Comparison of ENCODE assay signal across 11 cellular contexts in the genomic region with DNA sequence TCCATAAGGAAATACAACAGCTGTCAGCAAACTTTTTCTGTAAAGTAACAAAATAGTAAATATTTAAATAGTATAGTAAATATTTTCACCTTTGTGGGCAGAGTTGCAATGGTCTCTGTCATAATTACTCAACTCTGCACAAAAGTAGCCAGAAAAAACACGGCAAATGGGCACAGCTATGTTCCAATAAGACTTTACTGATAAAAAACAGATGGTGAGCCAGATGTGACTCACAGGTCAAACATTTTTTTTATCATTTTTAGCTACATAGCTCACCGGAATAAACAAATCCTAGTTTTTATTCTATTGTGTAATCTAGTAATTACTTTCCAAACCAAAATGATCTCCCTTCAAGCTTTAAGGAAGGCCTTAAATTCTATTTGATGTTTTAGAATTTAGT. TPM values are rescaled to one million over a fixed set of nuclear protein-coding genes. Genes with fewer than 3 reads are reported as not detected.
DNase-seq lines count a peak whose midpoint lies in the region; ATAC-seq, FAIRE-seq and TF ChIP-seq lines count a peak whose summit lies in the region.
"Had no signal": no experiment of that assay in that cellular context is flagged by ENCODE, and none has a peak within 500 bp of the region (broad histone marks: within the 10 kb centered on the region; RNA-seq: fewer than 3 reads in every experiment).

No MANE protein-coding gene starts in this region.

- H3K4me1 Mint-ChIP-seq in activated CD4-positive, alpha-beta T cell treated with anti-CD3 and anti-CD28 coated beads for 36 hours, result peaks cover 9% of the 10 kb centered on the region

- H3K4me3 ChIP-seq in K562, result no peak overlapping the region
- H3K4me3 ChIP-seq: vagina had no signal

- no peaks in the 10 kb centered on the region for H3K27me3 Mint-ChIP-seq in activated CD4-positive, alpha-beta T cell treated with anti-CD3 and anti-CD28 coated beads for 36 hours

- no peak overlapping the region for H3K4me2 ChIP-seq in K562 (ENCODE audit: insufficient read depth, low read length)

- no peak overlapping the region for H3K4me3 Mint-ChIP-seq in activated CD4-positive, alpha-beta T cell treated with anti-CD3 and anti-CD28 coated beads for 36 hours

- peaks cover 2% of the 10 kb centered on the region for H3K9me3 Mint-ChIP-seq in activated CD4-positive, alpha-beta T cell treated with anti-CD3 and anti-CD28 coated beads for 36 hours (ENCODE audit: low read depth)

- 52% methylated on average over 2 of the region's 2 CpGs for WGBS in K562 (ENCODE audit: insufficient coverage, low coverage, missing lambda C conversion rate)

- no peak for TF ChIP-seq CTCF in K562 (IDR thresholded peaks at IDR 0.05 in 2 of 3, conservative IDR thresholded peaks at IDR 0.05 in 1 of 3; ENCODE audit: insufficient read depth in 2 of 3, low read depth in 1 of 3, low read length in 3 of 3)

- H3K36me3 ChIP-seq in K562 (ENCODE audit: control insufficient read depth, insufficient read depth, low read length), result peaks cover 96% of the 10 kb centered on the region

- H3K79me2 ChIP-seq in K562 (ENCODE audit: control insufficient read depth, insufficient read depth, low read length), result peaks cover 9% of the 10 kb centered on the region; the same call in 2 of the 3 replicates

- H3K27ac ChIP-seq in K562 (ENCODE audit: extremely low read depth, low read depth, low read length), result no peak overlapping the region
- H3K27ac ChIP-seq: vagina had no signal

- no peak overlapping the region for H2AFZ ChIP-seq in K562 (ENCODE audit: low read depth, low read length)

- H3K27me3 ChIP-seq in K562 (ENCODE audit: control insufficient read depth in 2 of 2, insufficient read depth in 2 of 2, low read length in 2 of 2), result no peaks in the 10 kb centered on the region
- H3K27me3 ChIP-seq: vagina had no signal

- H3K9me3 ChIP-seq in K562 (replicated peaks; ENCODE audit: control insufficient read depth, insufficient read depth, low read depth, low read length), result peaks cover 3% of the 10 kb centered on the region; the same call in 1 of the 2 replicates
- H3K9me3 ChIP-seq: vagina had no signal

- no peaks in the 10 kb centered on the region for H3K4me1 ChIP-seq in K562 (replicated peaks in 1 of 2; ENCODE audit: control insufficient read depth in 2 of 2, insufficient read depth in 2 of 2, low read length in 2 of 2)
- H3K4me1 ChIP-seq: vagina had no signal

- no peak for TF ChIP-seq RAD21 in K562 (CRISPR knock-in tag; conservative IDR thresholded peaks at IDR 0.05 in 1 of 2, IDR thresholded peaks at IDR 0.05 in 1 of 2)

- POLR2A ChIA-PET in K562 (lab: Yijun Ruan, JAX), result interaction anchor here (1.2 to 1.6 kb wide), 4 partner anchors 10 to 49 kb away, joined by 3 to 5 read pairs (median 4); no protein-coding TSS in a partner anchor
- POLR2A ChIA-PET in activated CD4-positive, alpha-beta T cell treated with anti-CD3 and anti-CD28 coated beads for 36 hours (lab: Charles Lee), result no interaction called here

- no peak overlapping the region for H3K27ac Mint-ChIP-seq in activated CD4-positive, alpha-beta T cell treated with anti-CD3 and anti-CD28 coated beads for 36 hours

- H3K36me3 Mint-ChIP-seq in activated CD4-positive, alpha-beta T cell treated with anti-CD3 and anti-CD28 coated beads for 36 hours (ENCODE audit: low read depth), result peaks cover 68% of the 10 kb centered on the region

- H3K9ac ChIP-seq in K562 (ENCODE audit: insufficient read depth in 1 of 2, low read depth in 2 of 2, low read length in 2 of 2), result no peak overlapping the region

- FAIRE-seq in HTR-8/SVneo (lab: Jason Lieb, UNC), result no peak
- no peak for FAIRE-seq in K562 (lab: Jason Lieb, UNC)

- DNase-seq in ACHN, result peak; percentile 44
- DNase-seq in HTR-8/SVneo (ENCODE audit: insufficient read length, low spot score), result peak; percentile 44
- DNase-seq in K562 (ENCODE audit: extremely low read depth in 1 of 4, low spot score in 3 of 4), result peak in 3 of 4 experiments; percentile 23 to 61 (median 60)
- no peak for DNase-seq in left colon
- DNase-seq in activated CD4-positive, alpha-beta T cell treated with anti-CD3 and anti-CD28 coated beads for 36 hours, result no peak
- DNase-seq: COR-L47; stimulated activated CD4-positive, alpha-beta T cell treated with anti-CD3 and anti-CD28 coated beads, Interleukin-4, amount 100 ng/mL, for 4 hours had no signal

- TF ChIP-seq EP300 in K562 (IDR thresholded peaks at IDR 0.05; ENCODE audit: low read length), result no peak

- no peak for ATAC-seq in K562
- peak; percentile 33 for ATAC-seq in left colon
- ATAC-seq in GM21825 (IDR thresholded peaks at IDR 0.05; ENCODE audit: unreplicated experiment), result no peak
- no peak for ATAC-seq in GM21717 (IDR thresholded peaks at IDR 0.05; ENCODE audit: unreplicated experiment)
- ATAC-seq in HG03045 (IDR thresholded peaks at IDR 0.05; ENCODE audit: unreplicated experiment), result no peak
- no peak for ATAC-seq in activated CD4-positive, alpha-beta T cell treated with anti-CD3 and anti-CD28 coated beads for 36 hours

- CTCF ChIA-PET in K562 (lab: Yijun Ruan, JAX; ENCODE audit: low intra/inter-chr PET ratio), result no interaction called here
- CTCF ChIA-PET in activated CD4-positive, alpha-beta T cell treated with anti-CD3 and anti-CD28 coated beads for 36 hours (lab: Charles Lee), result interaction anchor here (0.6 kb wide), 1 partner anchor 293 kb away, joined by 3 read pairs; no protein-coding TSS in a partner anchor

- H3K9me1 ChIP-seq in K562 (ENCODE audit: control insufficient read depth, insufficient read depth, low read length), result no peaks in the 10 kb centered on the region

- in situ Hi-C loops in ACHN (cut with HindIII; ENCODE audit: low pct_ligation_motif_present, low pct_unique_long_range_greater_than_20kb, low sequenced_read_pairs), result no loop called here
- in situ Hi-C loops in K562 (cut with MboI), result no loop called here

- H4K20me1 ChIP-seq in K562 (replicated peaks; ENCODE audit: control insufficient read depth, insufficient read depth, low read length), result no peaks in the 10 kb centered on the region; the same call in 1 of the 2 replicates

- no TSS peak for BruUV-seq in K562 (replicated peaks; lab: Mats Ljungman, UMichigan)

- intact Hi-C loops in K562 (cut with micrococcal nuclease) (loop anchor here (10.0 kb wide), 1 partner anchor 154 kb away; no protein-coding TSS in a partner anchor), left colon (cut with DNase I, micrococcal nuclease) (no loop called here)
- intact Hi-C loops in activated CD4-positive, alpha-beta T cell treated with anti-CD3 and anti-CD28 coated beads for 36 hours (cut with DNase I, micrococcal nuclease), result no loop called here

- TF ChIP-seq POLR2A in K562 (conservative IDR thresholded peaks at IDR 0.05), result no peak

TF ChIP-seq in K562, 482 proteins besides CTCF, POLR2A, EP300 and RAD21 (continues in another document):
- TF ChIP-seq FOSL1 (tag; conservative IDR thresholded peaks at IDR 0.05) (peak; percentile 92), CEBPB (tag; IDR thresholded peaks at IDR 0.05) (peak; percentile 42), JUND (IDR thresholded peaks at IDR 0.05; ENCODE audit: borderline replicate concordance, low read depth, low read length) (peak; percentile 38; the same call in 1 of the 2 replicates), JUND (tag; IDR thresholded peaks at IDR 0.05; ENCODE audit: borderline replicate concordance, low read depth, low read length) (no peak; the same call in 2 of the 3 replicates), ARID1B (IDR thresholded peaks at IDR 0.05) (peak; percentile 48; the same call in 1 of the 2 replicates), TCF3 (CRISPR knock-in tag; IDR thresholded peaks at IDR 0.05) (0 out of 2 replicates have a peak, but pooled peaks have one; percentile 29), ATF3 (IDR thresholded peaks at IDR 0.05) (peak; percentile 16; the same call in 1 of the 2 replicates), ATF3 (CRISPR knock-in tag; conservative IDR thresholded peaks at IDR 0.05) (no peak), CBFA2T2 (conservative IDR thresholded peaks at IDR 0.05) (0 out of 2 replicates have a peak, but pooled peaks have one; percentile 11), STAT5A (IDR thresholded peaks at IDR 0.05; ENCODE audit: borderline replicate concordance, low read length) (no peak), TEAD4 (IDR thresholded peaks at IDR 0.05; ENCODE audit: low read length) (0 out of 2 replicates have a peak, but pooled peaks have one; percentile 42), TEAD4 (CRISPR knock-in tag; IDR thresholded peaks at IDR 0.05; ENCODE audit: borderline replicate concordance) (no peak), TAL1 (IDR thresholded peaks at IDR 0.05) (0 out of 2 replicates have a peak, but pooled peaks have one; percentile 14), POU5F1 (IDR thresholded peaks at IDR 0.05; ENCODE audit: borderline replicate concordance, low read depth, low read length, partially characterized antibody) (no peak)

RNA-seq across cellular contexts. Expression of gene NCAPG2, which starts 55.3 kb away (rescaled TPM):
- total RNA-seq in K562 (2011; cell fraction: chromatin; rRNA removed; ENCODE audit: low replicate concordance), result 177 and 316 TPM in 2 replicates
- 101 and 122 TPM in 2 replicates for total RNA-seq in K562 (2011; cell fraction: nucleolus; rRNA removed)
- 178 and 208 TPM in 2 replicates for total RNA-seq in K562 (2011; cell fraction: nucleoplasm; rRNA removed)
- total RNA-seq in K562 (2014; rRNA removed), result 47.2 and 50.6 TPM in 2 replicates
- 75.9 and 83.0 TPM in 2 replicates for total RNA-seq in K562 (2014; rRNA removed; fragmentation: Illumina TruSeq; extraction: Trizol)
- total RNA-seq in K562 (2015; rRNA removed; fragmentation: Illumina TruSeq; extraction: Trizol), result 65.1 and 70.1 TPM in 2 replicates
- total RNA-seq in K562 (2021), result 103 and 127 TPM in 2 replicates
- 75.0 and 124 TPM in 2 replicates for polyA plus RNA-seq in K562 (2011; rRNA removed)
- polyA plus RNA-seq in K562 (2011; cell fraction: cytosol; rRNA removed), result 54.9 and 63.1 TPM in 2 replicates
- polyA plus RNA-seq in K562 (2011; cell fraction: nucleus; rRNA removed), result 114 and 154 TPM in 2 replicates
- polyA plus RNA-seq in K562 (2012), result 71.2 and 97.6 TPM in 2 replicates
- polyA plus RNA-seq in K562 (2014; fragmentation: Illumina TruSeq; extraction: Trizol), result 78.8 and 86.1 TPM in 2 replicates
- 10 to 100 TPM; 21.5 to 97.7 TPM for polyA plus RNA-seq in K562 (2014; fragmentation: Nextera tagmentation; extraction: Ambion mirVana)
- polyA plus RNA-seq in K562 (2014; rRNA removed), result 94.6 and 97.2 TPM in 2 replicates
- 201 and 283 TPM in 2 replicates for polyA minus RNA-seq in K562 (2011; rRNA and poly(A)+ RNA removed)
- 50.1 and 65.9 TPM in 2 replicates for polyA minus RNA-seq in K562 (2011; cell fraction: cytosol; rRNA and poly(A)+ RNA removed)
- polyA minus RNA-seq in K562 (2011; cell fraction: nucleus; rRNA and poly(A)+ RNA removed), result 111 and 112 TPM in 2 replicates
- total RNA-seq in left colon, result 10 to 100 TPM in 1 of 2 donors, 1 to 10 TPM in 1; 6.6 to 12.2 TPM
- total RNA-seq in activated CD4-positive, alpha-beta T cell treated with anti-CD3 and anti-CD28 coated beads for 36 hours, result 100 to 1,000 TPM in 1 of 2 experiments, 10 to 100 TPM in 1; 85.4 to 127 TPM

Comparison
In these comparisons a context has a peak if more than half of its experiments do, and no peak if none do; other contexts are left out.
1. DNase-seq: peak in ACHN (single experiment), HTR-8/SVneo (single experiment) and K562 (3 of 4); none in left colon (0 of 2) and activated CD4-positive, alpha-beta T cell treated with anti-CD3 and anti-CD28 coated beads for 36 hours (single experiment).